ENCODE assay signal across 27 cellular contexts in genomic region chr19:32669205-32669785, GRCh38. TPM values are rescaled to one million over a fixed set of nuclear protein-coding genes. Genes with fewer than 3 reads are reported as not detected.
DNase-seq lines count a peak whose midpoint lies in the region; ATAC-seq and TF ChIP-seq lines count a peak whose summit lies in the region.
"Had no signal": no experiment of that assay in that cellular context is flagged by ENCODE, and none has a peak within 500 bp of the region (broad histone marks: within the 10 kb centered on the region; RNA-seq: fewer than 3 reads in every experiment).

No MANE protein-coding gene starts in this region.

- intact Hi-C loops in activated CD4-positive, alpha-beta memory T cell treated with anti-CD3 and anti-CD28 coated beads for 36 hours (cut with micrococcal nuclease), result no loop called here

- peak overlapping the region; percentile 67 for H3K4me3 Mint-ChIP-seq in endothelial cell (ENCODE audit: unreplicated experiment)
- H3K4me3 Mint-ChIP-seq in stimulated activated effector memory CD8-positive, alpha-beta T cell treated with anti-CD3 and anti-CD28 coated beads, Interleukin-12 subunit alpha, Interleukin-12 subunit beta, amount 100 ng/mL, for 72 hours, result no peak overlapping the region
- H3K4me3 Mint-ChIP-seq in activated CD4-positive, alpha-beta memory T cell treated with anti-CD3 and anti-CD28 coated beads for 36 hours, result no peak overlapping the region
- H3K4me3 Mint-ChIP-seq: activated CD4-positive, alpha-beta T cell treated with anti-CD3 and anti-CD28 coated beads, Interleukin-2, amount 10 ng/mL, durations not matched to agents 24 days and 14 days; activated naive CD8-positive, alpha-beta T cell treated with anti-CD3 and anti-CD28 coated beads for 36 hours had no signal

- no peak for ATAC-seq in stimulated activated effector memory CD8-positive, alpha-beta T cell treated with anti-CD3 and anti-CD28 coated beads, Interleukin-12 subunit alpha, Interleukin-12 subunit beta, amount 100 ng/mL, for 72 hours
- ATAC-seq in SK-N-SH treated with all-trans-retinoic acid at 6 μM for 48 hours, result no peak
- ATAC-seq: GM12878; naive thymus-derived CD8-positive, alpha-beta T cell had no signal

- TF ChIP-seq CTCF in HL-60 (IDR thresholded peaks at IDR 0.05; ENCODE audit: insufficient read depth, low read length) (no peak), endothelial cell (IDR thresholded peaks at IDR 0.05; ENCODE audit: unreplicated experiment) (no peak)

- DNase-seq in NCI-H82 (lab: John Stamatoyannopoulos, UW), result peak; percentile 59
- DNase-seq in NCI-H82 treated with DMSO at 0.1 percent for 48 hours (lab: John Stamatoyannopoulos, UW; ENCODE audit: unreplicated experiment), result no peak
- DNase-seq in HL-60 (ENCODE audit: low read depth in 1 of 2, low spot score in 1 of 2), result no peak
- DNase-seq in endothelial cell (ENCODE audit: low spot score), result no peak
- no peak for DNase-seq in stimulated activated effector memory CD8-positive, alpha-beta T cell treated with anti-CD3 and anti-CD28 coated beads, Interleukin-12 subunit alpha, Interleukin-12 subunit beta, amount 100 ng/mL, for 72 hours (ENCODE audit: low spot score in 2 of 2)
- no peak for DNase-seq in activated CD4-positive, alpha-beta memory T cell treated with anti-CD3 and anti-CD28 coated beads for 36 hours
- no peak for DNase-seq in NOMO-1 treated with dmso at 0.1 percent for 144 hours (lab: John Stamatoyannopoulos, UW; ENCODE audit: unreplicated experiment)
- DNase-seq: 8988T; activated CD4-positive, alpha-beta T cell treated with anti-CD3 and anti-CD28 coated beads, Interleukin-2, amount 10 ng/mL, durations not matched to agents 24 days and 14 days; activated naive CD8-positive, alpha-beta T cell treated with anti-CD3 and anti-CD28 coated beads for 36 hours; DND-41; GOT3; left lung; naive thymus-derived CD8-positive, alpha-beta T cell; NCI-H1694; NCI-H2171; NCI-H524; retina; SJCRH30; spleen; stimulated activated CD4-positive, alpha-beta T cell treated with anti-CD3 and anti-CD28 coated beads, Interleukin-4, amount 100 ng/mL, for 24 hours; stimulated activated naive CD4-positive, alpha-beta T cell; T-helper 1 cell had no signal

- POLR2A ChIA-PET in activated CD4-positive, alpha-beta memory T cell treated with anti-CD3 and anti-CD28 coated beads for 36 hours (lab: Charles Lee), result no interaction called here

- no peaks in the 10 kb centered on the region for H3K27me3 ChIP-seq in HL-60 (ENCODE audit: insufficient read depth, poor library complexity, severe bottlenecking)
- H3K27me3 ChIP-seq: left lung, SJCRH30, spleen had no signal

- CTCF ChIA-PET in activated CD4-positive, alpha-beta memory T cell treated with anti-CD3 and anti-CD28 coated beads for 36 hours (lab: Charles Lee), result no interaction called here

- no peak overlapping the region for H3K27ac Mint-ChIP-seq in endothelial cell (ENCODE audit: unreplicated experiment)
- H3K27ac Mint-ChIP-seq in stimulated activated effector memory CD8-positive, alpha-beta T cell treated with anti-CD3 and anti-CD28 coated beads, Interleukin-12 subunit alpha, Interleukin-12 subunit beta, amount 100 ng/mL, for 72 hours, result peak overlapping the region; percentile 52
- no peak overlapping the region for H3K27ac Mint-ChIP-seq in activated CD4-positive, alpha-beta memory T cell treated with anti-CD3 and anti-CD28 coated beads for 36 hours
- H3K27ac Mint-ChIP-seq: activated CD4-positive, alpha-beta T cell treated with anti-CD3 and anti-CD28 coated beads, Interleukin-2, amount 10 ng/mL, durations not matched to agents 24 days and 14 days; activated naive CD8-positive, alpha-beta T cell treated with anti-CD3 and anti-CD28 coated beads for 36 hours had no signal

- no peak overlapping the region for H3K4me3 ChIP-seq in HL-60 (replicated peaks; ENCODE audit: insufficient read depth, low read length)
- H3K4me3 ChIP-seq: GM12878, left lung, SJCRH30, spleen, thoracic aorta had no signal

- H3K36me3 Mint-ChIP-seq in endothelial cell (ENCODE audit: low read depth, unreplicated experiment), result no peaks in the 10 kb centered on the region
- peaks cover 30% of the 10 kb centered on the region for H3K36me3 Mint-ChIP-seq in stimulated activated effector memory CD8-positive, alpha-beta T cell treated with anti-CD3 and anti-CD28 coated beads, Interleukin-12 subunit alpha, Interleukin-12 subunit beta, amount 100 ng/mL, for 72 hours
- H3K36me3 Mint-ChIP-seq in activated CD4-positive, alpha-beta memory T cell treated with anti-CD3 and anti-CD28 coated beads for 36 hours, result peaks cover 5% of the 10 kb centered on the region

- H3K27me3 Mint-ChIP-seq in endothelial cell (ENCODE audit: unreplicated experiment), result peaks cover 13% of the 10 kb centered on the region
- H3K27me3 Mint-ChIP-seq in activated CD4-positive, alpha-beta memory T cell treated with anti-CD3 and anti-CD28 coated beads for 36 hours, result no peaks in the 10 kb centered on the region
- H3K27me3 Mint-ChIP-seq: activated naive CD8-positive, alpha-beta T cell treated with anti-CD3 and anti-CD28 coated beads for 36 hours had no signal

- peaks cover 10% of the 10 kb centered on the region for H3K4me1 Mint-ChIP-seq in endothelial cell (ENCODE audit: unreplicated experiment)
- peaks cover 49% of the 10 kb centered on the region for H3K4me1 Mint-ChIP-seq in stimulated activated effector memory CD8-positive, alpha-beta T cell treated with anti-CD3 and anti-CD28 coated beads, Interleukin-12 subunit alpha, Interleukin-12 subunit beta, amount 100 ng/mL, for 72 hours
- H3K4me1 Mint-ChIP-seq in activated CD4-positive, alpha-beta memory T cell treated with anti-CD3 and anti-CD28 coated beads for 36 hours (ENCODE audit: low read depth), result peaks cover 33% of the 10 kb centered on the region

- peak overlapping the region; percentile 19; the same call in 1 of the 2 replicates for H3K27ac ChIP-seq in HL-60 (replicated peaks)
- H3K27ac ChIP-seq: left lung, SJCRH30, spleen, thoracic aorta had no signal

- no peaks in the 10 kb centered on the region for H3K9me3 Mint-ChIP-seq in endothelial cell (ENCODE audit: unreplicated experiment)
- no peaks in the 10 kb centered on the region for H3K9me3 Mint-ChIP-seq in stimulated activated effector memory CD8-positive, alpha-beta T cell treated with anti-CD3 and anti-CD28 coated beads, Interleukin-12 subunit alpha, Interleukin-12 subunit beta, amount 100 ng/mL, for 72 hours
- H3K9me3 Mint-ChIP-seq in activated CD4-positive, alpha-beta memory T cell treated with anti-CD3 and anti-CD28 coated beads for 36 hours, result no peaks in the 10 kb centered on the region
- H3K9me3 Mint-ChIP-seq: activated CD4-positive, alpha-beta T cell treated with anti-CD3 and anti-CD28 coated beads, Interleukin-2, amount 10 ng/mL, durations not matched to agents 24 days and 14 days; activated naive CD8-positive, alpha-beta T cell treated with anti-CD3 and anti-CD28 coated beads for 36 hours; naive thymus-derived CD8-positive, alpha-beta T cell had no signal

TF ChIP-seq in SK-N-SH treated with all-trans-retinoic acid at 6 μM for 48 hours, 23 proteins besides CTCF, POLR2A, EP300 and RAD21 (continues in another document):
- no peak for TF ChIP-seq ZC3H10 (CRISPR knock-in tag; IDR thresholded peaks at IDR 0.05)
- TF ChIP-seq BACH2 (CRISPR knock-in tag; IDR thresholded peaks at IDR 0.05; ENCODE audit: borderline replicate concordance), result no peak
- no peak for TF ChIP-seq OSR1 (CRISPR knock-in tag; IDR thresholded peaks at IDR 0.05)
- no peak for TF ChIP-seq RARB (CRISPR knock-in tag; IDR thresholded peaks at IDR 0.05)
- TF ChIP-seq CSDC2 (CRISPR knock-in tag; IDR thresholded peaks at IDR 0.05), result no peak
- TF ChIP-seq ESRRG (CRISPR knock-in tag; IDR thresholded peaks at IDR 0.05), result no peak
- no peak for TF ChIP-seq PATZ1 (CRISPR knock-in tag; IDR thresholded peaks at IDR 0.05; ENCODE audit: borderline replicate concordance)
- no peak for TF ChIP-seq ZNF70 (CRISPR knock-in tag; IDR thresholded peaks at IDR 0.05)
- TF ChIP-seq ISL1 (CRISPR knock-in tag; IDR thresholded peaks at IDR 0.05), result no peak
- TF ChIP-seq ZNF565 (CRISPR knock-in tag; conservative IDR thresholded peaks at IDR 0.05; ENCODE audit: low read depth), result no peak
- TF ChIP-seq CSRNP3 (CRISPR knock-in tag; IDR thresholded peaks at IDR 0.05), result no peak

RNA-seq across cellular contexts. Expression of gene ANKRD27, which starts 5.7 kb away (rescaled TPM):
- 20.8 TPM for total RNA-seq in endothelial cell (ENCODE audit: unreplicated experiment)
- 10 to 100 TPM; 39.7 to 45.4 TPM for total RNA-seq in activated CD4-positive, alpha-beta memory T cell treated with anti-CD3 and anti-CD28 coated beads for 36 hours

RNA-seq across cellular contexts. Expression of gene RGS9BP, which starts 6.4 kb away (rescaled TPM):
- total RNA-seq in endothelial cell (ENCODE audit: unreplicated experiment), result not detected
- total RNA-seq in activated CD4-positive, alpha-beta memory T cell treated with anti-CD3 and anti-CD28 coated beads for 36 hours, result under 1 TPM; 0.10 to 0.19 TPM
- total RNA-seq: activated naive CD8-positive, alpha-beta T cell treated with anti-CD3 and anti-CD28 coated beads for 36 hours had no signal

RNA-seq across cellular contexts. Expression of gene NUDT19, which starts 22.3 kb away (rescaled TPM):
- total RNA-seq in endothelial cell (ENCODE audit: unreplicated experiment), result 5.3 TPM
- 10 to 100 TPM; 14.9 to 15.0 TPM for total RNA-seq in activated CD4-positive, alpha-beta memory T cell treated with anti-CD3 and anti-CD28 coated beads for 36 hours

RNA-seq across cellular contexts. Expression of gene TDRD12, which starts 50.3 kb away (rescaled TPM):
- not detected for total RNA-seq in endothelial cell (ENCODE audit: unreplicated experiment)
- total RNA-seq in activated CD4-positive, alpha-beta memory T cell treated with anti-CD3 and anti-CD28 coated beads for 36 hours, result under 1 TPM; 0.24 to 0.63 TPM
- total RNA-seq: epithelial cell of proximal tubule, GM12878, thoracic aorta had no signal
